ENCODE assay signal across 24 cellular contexts in the genomic region with DNA sequence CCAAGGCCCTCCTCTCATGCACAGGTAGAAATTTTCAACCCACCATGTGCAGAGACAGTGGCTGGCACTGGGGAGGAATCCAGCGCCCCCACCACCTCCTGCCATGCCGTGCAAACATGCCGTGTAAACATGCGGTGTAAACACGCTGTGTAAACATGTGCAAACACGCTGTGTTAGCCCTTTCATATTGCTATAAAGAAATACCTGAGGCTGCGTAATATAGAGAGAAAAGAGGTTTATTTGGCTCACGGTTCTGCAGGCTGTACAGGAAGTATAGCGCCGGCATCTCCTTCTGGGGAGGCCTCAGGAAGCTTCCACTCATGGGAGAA.
"Had no signal": no experiment of that assay in that cellular context is flagged by ENCODE, and none has a peak within 500 bp of the region (broad histone marks: within the 10 kb centered on the region; RNA-seq: fewer than 3 reads in every experiment).

No MANE protein-coding gene starts in this region.

- H3K4me1 ChIP-seq: parathyroid adenoma, sigmoid colon, tibial nerve, uterus had no signal

- H3K27me3 ChIP-seq: tibial nerve, uterus had no signal

- ATAC-seq: left lobe of liver; naive thymus-derived CD4-positive, alpha-beta T cell; natural killer cell treated with Interleukin-12 subunit alpha and Interleukin-12 subunit beta and Interleukin-15 and Interleukin-18, amount 100 ng/mL, for 72 hours; right cardiac atrium; stimulated activated memory B cell treated with anti-CD40 and anti-IgM and Interleukin-4, amounts not matched to agents 10 μg/mL and 1 μg/mL and 100 μg/mL, for 72 hours; stimulated activated naive CD8-positive, alpha-beta T cell treated with anti-CD3 and anti-CD28 coated beads, Interleukin-15, amount 100 ng/mL, for 72 hours had no signal

- H3K9me3 ChIP-seq: sigmoid colon, uterus had no signal

- H3K27ac ChIP-seq: parathyroid adenoma, sigmoid colon, tibial nerve, uterus had no signal

- FAIRE-seq: islet of Langerhans, small intestine had no signal

- DNase-seq: head of caudate nucleus; hypothalamus; immature natural killer cell; mesendoderm; naive thymus-derived CD4-positive, alpha-beta T cell; nucleus accumbens; small intestine; stimulated activated CD4-positive, alpha-beta T cell treated with anti-CD3 and anti-CD28 coated beads, Interleukin-1b, Interleukin-23, amount 100 ng/mL, for 48 hours; stimulated activated CD4-positive, alpha-beta T cell treated with anti-CD3 and anti-CD28 coated beads, Interleukin-2, amount 100 ng/mL, for 48 hours; stimulated activated CD4-positive, alpha-beta T cell treated with anti-CD3 and anti-CD28 coated beads, Interleukin-4, amount 100 ng/mL, for 4 hours; stimulated activated CD8-positive, alpha-beta memory T cell treated with anti-CD3 and anti-CD28 coated beads, Interleukin-4, amount 100 ng/mL, for 48 hours; stimulated activated naive CD4-positive, alpha-beta T cell treated with Interleukin-2 at 50 U/mL for 16 hours; stimulated activated naive CD8-positive, alpha-beta T cell treated with anti-CD3 and anti-CD28 coated beads, Interleukin-15, amount 100 ng/mL, for 72 hours; substantia nigra; uterus had no signal

- H2AFZ ChIP-seq: parathyroid adenoma had no signal

- H3K36me3 ChIP-seq: sigmoid colon, tibial nerve, uterus had no signal

- H3K79me2 ChIP-seq: parathyroid adenoma had no signal

- H3K4me3 ChIP-seq: lung, sigmoid colon, tibial nerve, uterus had no signal
